Comparison of ENCODE assay signal across 30 cellular contexts in the genomic region with DNA sequence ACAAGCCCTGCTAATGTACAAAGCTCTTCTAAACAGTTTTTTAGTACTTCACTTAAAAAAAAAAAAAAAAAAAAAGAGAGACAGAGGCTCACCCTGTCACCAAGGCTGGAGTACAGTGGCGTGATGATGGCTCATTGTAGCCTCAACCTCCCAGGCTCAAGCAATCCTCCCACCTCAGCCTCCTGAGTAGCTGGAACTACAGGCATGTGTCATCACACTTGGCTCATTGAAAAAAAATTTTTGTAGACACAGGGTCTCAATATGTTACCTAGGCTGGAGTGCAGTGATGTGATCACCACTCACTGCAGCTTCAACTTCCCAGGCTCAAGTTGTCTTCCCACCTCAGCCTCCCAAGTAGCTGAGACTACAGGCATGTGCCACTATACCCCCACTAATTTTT.
"Had no signal": no experiment of that assay in that cellular context is flagged by ENCODE, and none has a peak within 500 bp of the region (broad histone marks: within the 10 kb centered on the region; RNA-seq: fewer than 3 reads in every experiment).

No MANE protein-coding gene starts in this region.

- H3K4me3 ChIP-seq: adrenal gland, body of pancreas, breast epithelium, MG63 had no signal

- H3K36me3 ChIP-seq: adrenal gland, breast epithelium, WERI-Rb-1 had no signal

- H3K27me3 ChIP-seq: adrenal gland, body of pancreas, breast epithelium, MG63 had no signal

- H3K9me3 ChIP-seq: adrenal gland, body of pancreas, breast epithelium had no signal

- H3K27ac Mint-ChIP-seq: activated CD4-positive, alpha-beta T cell treated with anti-CD3 and anti-CD28 coated beads, Interleukin-2, amount 10 ng/mL, durations not matched to agents 24 days and 14 days; activated CD8-positive, alpha-beta T cell treated with anti-CD3 and anti-CD28 coated beads for 36 hours; activated naive CD4-positive, alpha-beta T cell treated with anti-CD3 and anti-CD28 coated beads for 36 hours; activated naive CD4-positive, alpha-beta T cell treated with anti-CD3 and anti-CD28 coated beads, Interleukin-2, amount 50 U/mL, for 72 hours; activated T-cell treated with anti-CD3 and anti-CD28 coated beads, Interleukin-2, amount 50 U/mL, for 24 hours; activated T-helper 2 cell treated with anti-CD3 and anti-CD28 coated beads, Interferon-gamma antibody, Interleukin-2, Interleukin-4, amounts not matched to agents 10 μg/mL and 5 μg/mL and 100 μg/mL, durations not matched to agents 14 hours and 24 hours and 36 hours had no signal

- H3K4me1 ChIP-seq: adrenal gland, body of pancreas, breast epithelium had no signal

- ATAC-seq: activated CD8-positive, alpha-beta T cell treated with anti-CD3 and anti-CD28 coated beads for 36 hours; activated naive CD4-positive, alpha-beta T cell treated with anti-CD3 and anti-CD28 coated beads, Interleukin-2, amount 50 U/mL, for 72 hours; body of pancreas; Right ventricle myocardium inferior had no signal

- H3K4me3 Mint-ChIP-seq: activated CD4-positive, alpha-beta T cell treated with anti-CD3 and anti-CD28 coated beads, Interleukin-2, amount 10 ng/mL, durations not matched to agents 24 days and 14 days; activated CD8-positive, alpha-beta T cell treated with anti-CD3 and anti-CD28 coated beads for 36 hours; activated naive CD4-positive, alpha-beta T cell treated with anti-CD3 and anti-CD28 coated beads for 36 hours; activated T-cell treated with anti-CD3 and anti-CD28 coated beads, Interleukin-2, amount 50 U/mL, for 24 hours had no signal

- DNase-seq: activated CD4-positive, alpha-beta T cell treated with anti-CD3 and anti-CD28 coated beads for 1 hour; activated CD4-positive, alpha-beta T cell treated with anti-CD3 and anti-CD28 coated beads, Interleukin-2, amount 10 ng/mL, durations not matched to agents 24 days and 14 days; activated CD4-positive, alpha-beta T cell treated with anti-CD3 and anti-CD28 coated beads, Interleukin-2, amount 50 U/mL, for 4 hours; activated CD4-positive, CD25-positive, alpha-beta regulatory T cell; activated CD8-positive, alpha-beta T cell treated with anti-CD3 and anti-CD28 coated beads for 36 hours; activated gamma-delta T cell treated with Interleukin-2 at 50 U/mL for 16 hours; activated naive CD4-positive, alpha-beta T cell treated with anti-CD3 and anti-CD28 coated beads for 36 hours; activated T-cell treated with anti-CD3 and anti-CD28 coated beads, Interleukin-2, amount 50 U/mL, for 24 hours; adrenal gland; body of pancreas; MG63; NCI-H1048; NCI-H1105 treated with DMSO at 0.1 percent for 48 hours; NCI-H1436; NCI-H1694; NCI-H1930; NCI-H2081 treated with DMSO at 0.1 percent for 48 hours; NCI-H345; NCI-H524 treated with DMSO at 0.1 percent for 48 hours; SIG-M5; SW 1271; T-helper 1 cell; T-helper 2 cell; T-helper 9 cell; WERI-Rb-1 had no signal

- H3K27ac ChIP-seq: adrenal gland, body of pancreas, breast epithelium, RWPE1, WERI-Rb-1 had no signal
